ENCODE assay signal across 8 cellular contexts in genomic region chr5:159051431-159052281, GRCh38. TPM values are rescaled to one million over a fixed set of nuclear protein-coding genes. Genes with fewer than 3 reads are reported as not detected.
DNase-seq lines count a peak whose midpoint lies in the region; ATAC-seq and TF ChIP-seq lines count a peak whose summit lies in the region.

No MANE protein-coding gene starts in this region.

- no peak overlapping the region for H3K4me2 ChIP-seq in SK-N-SH

- H3K27me3 ChIP-seq in brain microvascular endothelial cell (replicated peaks) (no peaks in the 10 kb centered on the region), layer of hippocampus (ENCODE audit: control insufficient read depth, insufficient read depth, low read length) (peaks cover 2% of the 10 kb centered on the region), stomach smooth muscle (ENCODE audit: control insufficient read depth in 1 of 2, insufficient read depth in 2 of 2, low read length in 2 of 2) (peaks cover 7 to 10% of the 10 kb centered on the region in 2 donors), SK-N-SH (ENCODE audit: insufficient read depth) (no peaks in the 10 kb centered on the region)

- no peak for TF ChIP-seq RAD21 in SK-N-SH (IDR thresholded peaks at IDR 0.05; ENCODE audit: low read length)

- TF ChIP-seq CTCF in brain microvascular endothelial cell (IDR thresholded peaks at IDR 0.05; ENCODE audit: low read depth, low read length, missing control alignments) (no peak), SK-N-SH (IDR thresholded peaks at IDR 0.05) (no peak)

- H4K20me1 ChIP-seq in SK-N-SH (ENCODE audit: insufficient read depth) = no peaks in the 10 kb centered on the region

- ATAC-seq in GM19463 (IDR thresholded peaks at IDR 0.05; ENCODE audit: unreplicated experiment) (no peak), HG03196 (IDR thresholded peaks at IDR 0.05; ENCODE audit: unreplicated experiment) (no peak)

- POLR2A ChIA-PET in SK-N-SH (lab: Yijun Ruan, JAX) = no interaction called here

- CTCF ChIA-PET in SK-N-SH (lab: Yijun Ruan, JAX) = interaction anchor here (1.7 kb wide), 1 partner anchor 356 kb away, joined by 5 read pairs; no protein-coding TSS in a partner anchor

- no peak for TF ChIP-seq EP300 in SK-N-SH (IDR thresholded peaks at IDR 0.05; ENCODE audit: borderline replicate concordance in 1 of 2, low read depth in 1 of 2, low read length in 1 of 2)

- H3K9me3 ChIP-seq in stomach smooth muscle (ENCODE audit: control insufficient read depth in 2 of 2, low read length in 2 of 2) (no peaks in the 10 kb centered on the region), SK-N-SH (no peaks in the 10 kb centered on the region)

- peak overlapping the region; percentile 46 for H3K4me3 ChIP-seq in brain microvascular endothelial cell (ENCODE audit: low read depth, low read length)
- H3K4me3 ChIP-seq in stomach smooth muscle (ENCODE audit: low read length in 2 of 2) = peak overlapping the region; percentile 48 to 61
- H3K4me3 ChIP-seq in SK-N-SH (ENCODE audit: low read depth in 2 of 2, low read length in 1 of 2) = no peak overlapping the region

- H3K79me2 ChIP-seq in SK-N-SH (ENCODE audit: insufficient read depth) = no peaks in the 10 kb centered on the region

- in situ Hi-C loops in brain microvascular endothelial cell (cut with HindIII; ENCODE audit: low pct_ligation_motif_present, low sequenced_read_pairs) = no loop called here

- no peak overlapping the region for H2AFZ ChIP-seq in SK-N-SH (ENCODE audit: low read depth)

- WGBS in SK-N-SH (ENCODE audit: low lambda C conversion rate) = 92% methylated on average over 37 of the region's 37 CpGs

- H3K36me3 ChIP-seq in brain microvascular endothelial cell (replicated peaks) (no peaks in the 10 kb centered on the region), stomach smooth muscle (ENCODE audit: control insufficient read depth in 2 of 2, insufficient read depth in 2 of 2, low read length in 2 of 2) (no peaks in the 10 kb centered on the region), SK-N-SH (replicated peaks in 1 of 2; ENCODE audit: control insufficient read depth in 1 of 2, insufficient read depth in 2 of 2, low read length in 1 of 2) (no peaks in the 10 kb centered on the region)

- H3K9ac ChIP-seq in stomach smooth muscle (ENCODE audit: low read length in 2 of 2) (no peak overlapping the region), SK-N-SH (no peak overlapping the region)

- no peaks in the 10 kb centered on the region for H3K9me2 ChIP-seq in SK-N-SH

- H3F3A ChIP-seq in SK-N-SH (replicated peaks; ENCODE audit: insufficient read depth) = no peaks in the 10 kb centered on the region

- peak overlapping the region; percentile 84 for H3K27ac ChIP-seq in brain microvascular endothelial cell
- peak overlapping the region; percentile 21 for H3K27ac ChIP-seq in layer of hippocampus (ENCODE audit: low read depth, low read length)
- H3K27ac ChIP-seq in stomach smooth muscle (ENCODE audit: low read length) = no peak overlapping the region
- H3K27ac ChIP-seq in SK-N-SH (ENCODE audit: low read depth in 2 of 2, low read length in 1 of 2) = no peak overlapping the region

- peak; percentile 9 for DNase-seq in stimulated activated CD4-positive, alpha-beta T cell treated with anti-CD3 and anti-CD28 coated beads, Interleukin-1b, Interleukin-23, amount 100 ng/mL, for 48 hours
- no peak for DNase-seq in stimulated activated CD4-positive, alpha-beta T cell treated with anti-CD3 and anti-CD28 coated beads, Interleukin-4, amount 100 ng/mL, for 4 hours
- peak; percentile 40 for DNase-seq in brain microvascular endothelial cell
- DNase-seq in SK-N-SH = no peak

- H3K4me1 ChIP-seq in stomach smooth muscle (ENCODE audit: control insufficient read depth, insufficient read depth, low read length) (peaks cover 6% of the 10 kb centered on the region), SK-N-SH (ENCODE audit: control insufficient read depth in 1 of 2, insufficient read depth in 2 of 2, low read depth in 1 of 2, low read length in 1 of 2) (peaks cover 0 to 3% of the 10 kb centered on the region in 2 experiments; a peak in 1 of 4 replicates)

TF ChIP-seq in SK-N-SH, 30 proteins besides CTCF, POLR2A, EP300 and RAD21:
- TF ChIP-seq MXI1 (IDR thresholded peaks at IDR 0.05; ENCODE audit: low read depth, low read length) = no peak
- TF ChIP-seq JUND (IDR thresholded peaks at IDR 0.05) = no peak
- TF ChIP-seq GATA2 (CRISPR knock-in tag; IDR thresholded peaks at IDR 0.05) = no peak
- TF ChIP-seq FOSL2 (IDR thresholded peaks at IDR 0.05; ENCODE audit: borderline replicate concordance, low read depth) = no peak
- TF ChIP-seq YY1 (IDR thresholded peaks at IDR 0.05; ENCODE audit: low read depth) = no peak
- TF ChIP-seq ZBTB33 (IDR thresholded peaks at IDR 0.05; ENCODE audit: borderline replicate concordance, low read depth) = no peak
- no peak for TF ChIP-seq NFIC (IDR thresholded peaks at IDR 0.05; ENCODE audit: borderline replicate concordance)
- TF ChIP-seq PBX3 (IDR thresholded peaks at IDR 0.05) = no peak
- TF ChIP-seq TAF1 (IDR thresholded peaks at IDR 0.05; ENCODE audit: borderline replicate concordance, low read depth, low read length) = no peak
- TF ChIP-seq RXRA (IDR thresholded peaks at IDR 0.05; ENCODE audit: borderline replicate concordance, low read depth) = no peak
- no peak for TF ChIP-seq EZH2phosphoT487 (IDR thresholded peaks at IDR 0.05; ENCODE audit: borderline replicate concordance, low read depth)
- TF ChIP-seq IRF3 (IDR thresholded peaks at IDR 0.05; ENCODE audit: low read depth, low read length) = no peak
- no peak for TF ChIP-seq TEAD4 (IDR thresholded peaks at IDR 0.05; ENCODE audit: borderline replicate concordance, insufficient read depth)
- no peak for TF ChIP-seq RFX5 (IDR thresholded peaks at IDR 0.05; ENCODE audit: low read length)
- no peak for TF ChIP-seq USF1 (IDR thresholded peaks at IDR 0.05; ENCODE audit: borderline replicate concordance, low read depth)
- no peak for TF ChIP-seq GABPA (IDR thresholded peaks at IDR 0.05; ENCODE audit: low read depth)

RNA-seq across cellular contexts. Expression of gene EBF1, which starts 48.1 kb away (rescaled TPM):
- polyA plus RNA-seq in SK-N-SH (2012; rRNA removed) = 0.26 and 0.36 TPM in 2 replicates
- polyA plus RNA-seq in SK-N-SH (2012; cell fraction: cytosol; rRNA removed) = 0.23 and 0.33 TPM in 2 replicates
- polyA plus RNA-seq in SK-N-SH (2012; cell fraction: nucleus; rRNA removed) = 0.42 TPM in 2 replicates

Comparison
In these comparisons a context has a peak if more than half of its experiments do, and no peak if none do; other contexts are left out.
1. DNase-seq: peak in stimulated activated CD4-positive, alpha-beta T cell treated with anti-CD3 and anti-CD28 coated beads, Interleukin-1b, Interleukin-23, amount 100 ng/mL, for 48 hours (single experiment) and brain microvascular endothelial cell (single experiment); none in stimulated activated CD4-positive, alpha-beta T cell treated with anti-CD3 and anti-CD28 coated beads, Interleukin-4, amount 100 ng/mL, for 4 hours (0 of 2) and SK-N-SH (single experiment).
2. H3K27ac ChIP-seq: peak in brain microvascular endothelial cell (single experiment) and layer of hippocampus (single experiment); none in stomach smooth muscle (single experiment) and SK-N-SH (0 of 2).
3. H3K4me3 ChIP-seq: peak in brain microvascular endothelial cell (single experiment) and stomach smooth muscle (2 of 2); none in SK-N-SH (0 of 2).